ENCODE assay signal across 8 cellular contexts in the genomic region with DNA sequence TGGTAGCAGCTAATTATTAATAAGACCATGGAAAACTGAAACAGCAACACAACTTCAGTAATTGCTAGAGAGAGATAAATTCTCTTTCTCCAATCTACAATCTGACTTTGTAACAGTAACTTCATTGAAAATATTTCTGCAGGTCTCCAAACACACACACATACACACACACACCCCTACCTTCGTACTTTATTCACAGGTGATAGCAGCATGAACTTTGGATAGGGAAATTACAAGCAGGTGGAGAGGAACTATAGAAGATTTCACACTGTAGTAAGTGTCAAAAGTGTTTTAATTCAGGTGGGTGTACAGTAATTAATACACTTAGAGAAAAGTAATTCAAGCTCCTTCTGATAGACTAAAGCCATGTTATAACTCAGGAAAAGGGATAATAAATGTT.
"Had no signal": no experiment of that assay in that cellular context is flagged by ENCODE, and none has a peak within 500 bp of the region (broad histone marks: within the 10 kb centered on the region; RNA-seq: fewer than 3 reads in every experiment).

No MANE protein-coding gene starts in this region.

- ATAC-seq: GM12878 had no signal

- H3K4me3 ChIP-seq: GM12878 had no signal

- FAIRE-seq: G401.6, GM12878, GM12891, GM12892, GM18507, GM19239 had no signal

- DNase-seq: GDM1, GF-D8 had no signal
